13 cellular contexts compared by ENCODE assay signal in the genomic region with DNA sequence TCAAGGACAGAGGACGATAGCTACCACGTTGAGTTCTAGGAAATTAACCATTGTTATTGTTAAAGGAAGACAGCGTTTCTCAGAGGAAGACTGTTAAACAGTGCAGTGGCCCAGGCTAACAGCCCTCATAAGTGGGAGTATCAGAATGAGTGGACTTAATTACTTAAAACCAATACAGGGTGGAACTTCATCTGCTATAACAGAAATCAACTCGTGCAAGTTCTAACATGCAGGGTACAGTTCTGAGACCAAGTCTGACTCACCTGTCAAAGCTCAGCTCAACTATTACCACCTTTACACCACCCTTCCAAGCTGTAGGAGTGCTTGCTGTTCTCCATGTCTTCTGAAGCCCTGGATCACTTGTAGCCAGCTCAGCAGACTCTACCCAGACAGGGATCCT. TPM values are rescaled to one million over a fixed set of nuclear protein-coding genes. Genes with fewer than 3 reads are reported as not detected.
DNase-seq lines count a peak whose midpoint lies in the region; ATAC-seq and TF ChIP-seq lines count a peak whose summit lies in the region.
"Had no signal": no experiment of that assay in that cellular context is flagged by ENCODE, and none has a peak within 500 bp of the region (broad histone marks: within the 10 kb centered on the region; RNA-seq: fewer than 3 reads in every experiment).

No MANE protein-coding gene starts in this region.

- intact Hi-C loops in activated T-helper 2 cell treated with anti-CD3 and anti-CD28 coated beads, Interferon-gamma antibody, Interleukin-2, Interleukin-4, amounts not matched to agents 10 μg/mL and 5 μg/mL and 100 μg/mL, durations not matched to agents 14 hours and 24 hours and 36 hours (cut with micrococcal nuclease), result no loop called here

- TF ChIP-seq CTCF in BE2C (IDR thresholded peaks at IDR 0.05; ENCODE audit: low read depth, low read length), result no peak

- H3K4me1 Mint-ChIP-seq in activated T-helper 2 cell treated with anti-CD3 and anti-CD28 coated beads, Interferon-gamma antibody, Interleukin-2, Interleukin-4, amounts not matched to agents 10 μg/mL and 5 μg/mL and 100 μg/mL, durations not matched to agents 14 hours and 24 hours and 36 hours (ENCODE audit: low read depth), result peaks cover 85% of the 10 kb centered on the region

- peak; percentile 39 for ATAC-seq in GM18505 (IDR thresholded peaks at IDR 0.05; ENCODE audit: unreplicated experiment)
- peak; percentile 47 for ATAC-seq in GM19463 (IDR thresholded peaks at IDR 0.05; ENCODE audit: unreplicated experiment)
- ATAC-seq in HG03066 (IDR thresholded peaks at IDR 0.05; ENCODE audit: low read depth, unreplicated experiment), result peak; percentile 36
- ATAC-seq in left lobe of liver, result no peak

- peaks cover 29% of the 10 kb centered on the region for H3K27me3 ChIP-seq in BE2C

- no peaks in the 10 kb centered on the region for H3K27me3 Mint-ChIP-seq in activated T-helper 2 cell treated with anti-CD3 and anti-CD28 coated beads, Interferon-gamma antibody, Interleukin-2, Interleukin-4, amounts not matched to agents 10 μg/mL and 5 μg/mL and 100 μg/mL, durations not matched to agents 14 hours and 24 hours and 36 hours (ENCODE audit: low read depth)

- DNase-seq in activated T-helper 2 cell treated with anti-CD3 and anti-CD28 coated beads, Interferon-gamma antibody, Interleukin-2, Interleukin-4, amounts not matched to agents 10 μg/mL and 5 μg/mL and 100 μg/mL, durations not matched to agents 14 hours and 24 hours and 36 hours (ENCODE audit: low spot score), result no peak
- DNase-seq in germinal center (ENCODE audit: low spot score) (no peak), DMS53 (lab: John Stamatoyannopoulos, UW) (no peak), left lobe of liver (ENCODE audit: low spot score) (no peak), BE2C (no peak)
- DNase-seq: activated CD4-positive, alpha-beta T cell treated with anti-CD3 and anti-CD28 coated beads, Interleukin-2, amount 50 U/mL, for 48 hours; CD4-positive, alpha-beta T cell; NCI-H510A; small intestine had no signal

- TF ChIP-seq POLR2A in GM18505 (IDR thresholded peaks at IDR 0.05; ENCODE audit: borderline replicate concordance, extremely low read depth, insufficient read depth, insufficient read length), result peak; percentile 28

- peaks cover 20% of the 10 kb centered on the region for H3K36me3 Mint-ChIP-seq in activated T-helper 2 cell treated with anti-CD3 and anti-CD28 coated beads, Interferon-gamma antibody, Interleukin-2, Interleukin-4, amounts not matched to agents 10 μg/mL and 5 μg/mL and 100 μg/mL, durations not matched to agents 14 hours and 24 hours and 36 hours (ENCODE audit: low read depth)

- no peaks in the 10 kb centered on the region for H3K4me1 ChIP-seq in BE2C

- H3K9me3 Mint-ChIP-seq in activated T-helper 2 cell treated with anti-CD3 and anti-CD28 coated beads, Interferon-gamma antibody, Interleukin-2, Interleukin-4, amounts not matched to agents 10 μg/mL and 5 μg/mL and 100 μg/mL, durations not matched to agents 14 hours and 24 hours and 36 hours, result no peaks in the 10 kb centered on the region
- H3K9me3 Mint-ChIP-seq: CD4-positive, alpha-beta T cell had no signal

- H3K27ac Mint-ChIP-seq in activated T-helper 2 cell treated with anti-CD3 and anti-CD28 coated beads, Interferon-gamma antibody, Interleukin-2, Interleukin-4, amounts not matched to agents 10 μg/mL and 5 μg/mL and 100 μg/mL, durations not matched to agents 14 hours and 24 hours and 36 hours, result peak overlapping the region; percentile 74
- H3K27ac Mint-ChIP-seq: CD4-positive, alpha-beta T cell had no signal

- H3K4me3 Mint-ChIP-seq in activated T-helper 2 cell treated with anti-CD3 and anti-CD28 coated beads, Interferon-gamma antibody, Interleukin-2, Interleukin-4, amounts not matched to agents 10 μg/mL and 5 μg/mL and 100 μg/mL, durations not matched to agents 14 hours and 24 hours and 36 hours (ENCODE audit: low read depth), result no peak overlapping the region
- H3K4me3 Mint-ChIP-seq: CD4-positive, alpha-beta T cell had no signal

- no peaks in the 10 kb centered on the region for H3K9me3 ChIP-seq in BE2C

- H3K36me3 ChIP-seq in BE2C, result no peaks in the 10 kb centered on the region

- no peak overlapping the region for H3K4me3 ChIP-seq in BE2C (ENCODE audit: low read depth, low read length)
- H3K4me3 ChIP-seq: SK-N-MC had no signal

RNA-seq across cellular contexts. Expression of gene CD86, which starts 26.4 kb away (rescaled TPM):
- 4.8 and 6.8 TPM in 2 replicates for total RNA-seq in activated T-helper 2 cell treated with anti-CD3 and anti-CD28 coated beads, Interferon-gamma antibody, Interleukin-2, Interleukin-4, amounts not matched to agents 10 μg/mL and 5 μg/mL and 100 μg/mL, durations not matched to agents 14 hours and 24 hours and 36 hours
- 1.4 TPM for total RNA-seq in left lobe of liver
- not detected for polyA plus RNA-seq in BE2C (2012; ENCODE audit: insufficient read depth, insufficient read length, low read depth)

RNA-seq across cellular contexts. Expression of gene ILDR1, which starts 59.5 kb away (rescaled TPM):
- total RNA-seq in activated T-helper 2 cell treated with anti-CD3 and anti-CD28 coated beads, Interferon-gamma antibody, Interleukin-2, Interleukin-4, amounts not matched to agents 10 μg/mL and 5 μg/mL and 100 μg/mL, durations not matched to agents 14 hours and 24 hours and 36 hours, result 0.21 and 0.28 TPM in 2 replicates
- 0.15 TPM for total RNA-seq in left lobe of liver
- 0.29 TPM for polyA plus RNA-seq in BE2C (2012; ENCODE audit: insufficient read depth, insufficient read length, low read depth)
- total RNA-seq: CD4-positive, alpha-beta T cell had no signal
